In the genomic region with DNA sequence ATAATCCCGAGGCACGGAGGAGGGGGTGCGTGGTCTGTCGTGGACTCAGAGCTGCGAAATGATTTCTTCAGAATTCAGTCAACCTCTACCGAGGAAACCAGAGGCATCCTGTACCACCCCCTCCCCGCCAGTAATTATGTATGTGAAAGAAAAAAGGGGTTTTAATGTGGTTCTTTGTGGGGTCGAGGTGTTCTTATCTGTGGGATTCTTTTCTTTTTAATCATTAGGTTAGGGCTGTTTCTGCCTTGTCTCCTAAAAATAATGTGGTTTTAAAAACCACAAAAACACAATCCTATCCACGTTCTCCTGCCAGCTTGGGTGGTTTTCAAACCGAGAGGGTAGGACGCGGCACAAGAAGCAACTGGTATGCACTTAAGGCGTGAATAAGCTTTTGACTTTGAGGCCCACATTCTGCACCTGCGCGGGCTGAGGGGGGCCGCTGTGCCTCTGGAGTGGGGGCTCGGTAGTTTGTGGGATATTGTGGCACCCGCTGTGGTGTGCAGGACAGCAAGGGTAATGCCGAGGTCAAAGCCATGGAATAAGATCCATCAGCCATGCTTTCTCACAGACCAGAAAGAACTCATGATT, we compare ENCODE assay signal across 9 cellular contexts. TPM values are rescaled to one million over a fixed set of nuclear protein-coding genes. Genes with fewer than 3 reads are reported as not detected.
DNase-seq lines count a peak whose midpoint lies in the region; ATAC-seq and TF ChIP-seq lines count a peak whose summit lies in the region.
"Had no signal": no experiment of that assay in that cellular context is flagged by ENCODE, and none has a peak within 500 bp of the region (broad histone marks: within the 10 kb centered on the region; RNA-seq: fewer than 3 reads in every experiment).

No MANE protein-coding gene starts in this region.

- no peak overlapping the region for H3K27ac Mint-ChIP-seq in CD8-positive, alpha-beta T cell

- ATAC-seq in CD8-positive, alpha-beta T cell, result peak; percentile 40
- ATAC-seq in GM19351 (IDR thresholded peaks at IDR 0.05; ENCODE audit: unreplicated experiment) (no peak), HG03432 (IDR thresholded peaks at IDR 0.05; ENCODE audit: unreplicated experiment) (no peak)
- ATAC-seq: K562 had no signal

- peak overlapping the region; percentile 74 for H3K9ac ChIP-seq in OCI-LY3 (ENCODE audit: low read length)

- CTCF ChIA-PET in CD8-positive, alpha-beta T cell (lab: Charles Lee), result interaction anchor here (0.8 to 1.1 kb wide), 3 partner anchors 14 to 232 kb away, joined by 3 to 5 read pairs (median 3); no protein-coding TSS in a partner anchor
- CTCF ChIA-PET in HEK293T (lab: Yijun Ruan, JAX), result interaction anchor here (0.5 to 1.0 kb wide), 3 partner anchors 39 to 111 kb away, joined by 3 to 4 read pairs (median 4); no protein-coding TSS in a partner anchor

- POLR2A ChIA-PET in CD8-positive, alpha-beta T cell (lab: Charles Lee), result no interaction called here
- POLR2A ChIA-PET in HEK293T (lab: Yijun Ruan, JAX), result interaction anchor here (0.7 to 2.3 kb wide), 11 partner anchors 11 to 228 kb away, joined by 3 to 31 read pairs (median 5); partner anchors contain the start of genes ALDH3A2 and SLC47A2

- DNase-seq in CD8-positive, alpha-beta T cell, result no peak
- DNase-seq in epithelial cell of proximal tubule (ENCODE audit: low read depth), result no peak
- DNase-seq in posterior vena cava (ENCODE audit: low spot score), result peak; percentile 38
- DNase-seq in HEK293T (ENCODE audit: extremely low spot score), result no peak
- DNase-seq in head of caudate nucleus, result no peak

- H3K27ac ChIP-seq in CD8-positive, alpha-beta T cell (ENCODE audit: low read depth, low read length), result no peak overlapping the region
- H3K27ac ChIP-seq in OCI-LY3 (ENCODE audit: low read length), result peak overlapping the region; percentile 58

- H3K4me2 ChIP-seq in OCI-LY3 (ENCODE audit: low read length), result peak overlapping the region; percentile 73

- H3K9me3 ChIP-seq in CD8-positive, alpha-beta T cell (ENCODE audit: low read length), result no peaks in the 10 kb centered on the region
- H3K9me3 ChIP-seq in OCI-LY3 (ENCODE audit: insufficient read depth, low read length), result no peaks in the 10 kb centered on the region

- H3K4me1 Mint-ChIP-seq in CD8-positive, alpha-beta T cell (ENCODE audit: low read depth), result peaks cover 16% of the 10 kb centered on the region

- no peaks in the 10 kb centered on the region for H3K36me3 Mint-ChIP-seq in CD8-positive, alpha-beta T cell

- no peak overlapping the region for H2AFZ ChIP-seq in OCI-LY3 (ENCODE audit: low read depth, low read length)

- H3K4me1 ChIP-seq in CD8-positive, alpha-beta T cell (ENCODE audit: insufficient read depth, low read length), result peaks cover 4% of the 10 kb centered on the region
- H3K4me1 ChIP-seq in OCI-LY3 (ENCODE audit: low read length), result peaks cover 32% of the 10 kb centered on the region

- H3K9me3 Mint-ChIP-seq in CD8-positive, alpha-beta T cell, result no peaks in the 10 kb centered on the region

- H3K36me3 ChIP-seq in CD8-positive, alpha-beta T cell (ENCODE audit: insufficient read depth, low read length), result no peaks in the 10 kb centered on the region
- H3K36me3 ChIP-seq in OCI-LY3 (replicated peaks; ENCODE audit: low read depth, low read length), result no peaks in the 10 kb centered on the region

- H4K20me1 ChIP-seq in OCI-LY3 (ENCODE audit: insufficient read depth, low read length), result no peaks in the 10 kb centered on the region

- H3K4me3 Mint-ChIP-seq in CD8-positive, alpha-beta T cell, result peak overlapping the region; percentile 79

- H3K27me3 Mint-ChIP-seq in CD8-positive, alpha-beta T cell (ENCODE audit: low read depth), result peaks cover 46% of the 10 kb centered on the region

- TF ChIP-seq CTCF in CD8-positive, alpha-beta T cell (IDR thresholded peaks at IDR 0.05), result no peak
- no peak for TF ChIP-seq CTCF in OCI-LY3 (IDR thresholded peaks at IDR 0.05; ENCODE audit: low read depth, low read length)
- TF ChIP-seq CTCF in epithelial cell of proximal tubule (conservative IDR thresholded peaks at IDR 0.05; ENCODE audit: low read depth, low read length), result no peak

- peaks cover 44% of the 10 kb centered on the region for H3K79me2 ChIP-seq in OCI-LY3 (ENCODE audit: low read length)

- peak overlapping the region; percentile 41 for H3K4me3 ChIP-seq in CD8-positive, alpha-beta T cell (ENCODE audit: low read depth, low read length)
- H3K4me3 ChIP-seq in OCI-LY3 (ENCODE audit: low read length) (peak overlapping the region; percentile 86), epithelial cell of proximal tubule (ENCODE audit: low read depth, low read length) (peak overlapping the region; percentile 54)
- H3K4me3 ChIP-seq: K562 had no signal

- intact Hi-C loops in CD8-positive, alpha-beta T cell (cut with DNase I, micrococcal nuclease), result no loop called here
- intact Hi-C loops in posterior vena cava (cut with DNase I) (no loop called here), head of caudate nucleus (cut with DNase I) (no loop called here)

- no peaks in the 10 kb centered on the region for H3K27me3 ChIP-seq in CD8-positive, alpha-beta T cell (ENCODE audit: insufficient read depth, low read length)
- H3K27me3 ChIP-seq in OCI-LY3 (ENCODE audit: low read depth, low read length), result no peaks in the 10 kb centered on the region

TF ChIP-seq in HEK293T, 16 proteins besides CTCF, POLR2A, EP300 and RAD21:
- no peak for TF ChIP-seq ZNF384 (IDR thresholded peaks at IDR 0.05)
- no peak for TF ChIP-seq FOXK2 (IDR thresholded peaks at IDR 0.05)
- TF ChIP-seq TARDBP (IDR thresholded peaks at IDR 0.05), result no peak
- no peak for TF ChIP-seq ARNT (IDR thresholded peaks at IDR 0.05)
- no peak for TF ChIP-seq SUZ12 (IDR thresholded peaks at IDR 0.05)
- TF ChIP-seq, protein P1, sequence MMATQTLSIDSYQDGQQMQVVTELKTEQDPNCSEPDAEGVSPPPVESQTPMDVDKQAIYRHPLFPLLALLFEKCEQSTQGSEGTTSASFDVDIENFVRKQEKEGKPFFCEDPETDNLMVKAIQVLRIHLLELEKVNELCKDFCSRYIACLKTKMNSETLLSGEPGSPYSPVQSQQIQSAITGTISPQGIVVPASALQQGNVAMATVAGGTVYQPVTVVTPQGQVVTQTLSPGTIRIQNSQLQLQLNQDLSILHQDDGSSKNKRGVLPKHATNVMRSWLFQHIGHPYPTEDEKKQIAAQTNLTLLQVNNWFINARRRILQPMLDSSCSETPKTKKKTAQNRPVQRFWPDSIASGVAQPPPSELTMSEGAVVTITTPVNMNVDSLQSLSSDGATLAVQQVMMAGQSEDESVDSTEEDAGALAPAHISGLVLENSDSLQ (IDR thresholded peaks at IDR 0.05), result no peak
- no peak for TF ChIP-seq CTBP1 (IDR thresholded peaks at IDR 0.05; ENCODE audit: borderline replicate concordance)
- TF ChIP-seq HDGF (IDR thresholded peaks at IDR 0.05; ENCODE audit: borderline replicate concordance), result no peak
- no peak for TF ChIP-seq FOXM1 (IDR thresholded peaks at IDR 0.05; ENCODE audit: borderline replicate concordance)
- no peak for TF ChIP-seq BHLHE40 (IDR thresholded peaks at IDR 0.05; ENCODE audit: borderline replicate concordance)
- no peak for TF ChIP-seq FOXA1 (IDR thresholded peaks at IDR 0.05)
- TF ChIP-seq SP1 (IDR thresholded peaks at IDR 0.05), result no peak
- no peak for TF ChIP-seq L3MBTL2 (conservative IDR thresholded peaks at IDR 0.05)
- TF ChIP-seq ELF4 (IDR thresholded peaks at IDR 0.05), result no peak
- TF ChIP-seq NFRKB (IDR thresholded peaks at IDR 0.05), result no peak
- no peak for TF ChIP-seq LEF1 (IDR thresholded peaks at IDR 0.05; ENCODE audit: borderline replicate concordance)

RNA-seq across cellular contexts. Expression of gene SLC47A1, which starts 1.0 kb away (rescaled TPM):
- total RNA-seq in CD8-positive, alpha-beta T cell, result not detected
- total RNA-seq in epithelial cell of proximal tubule, result 0.52 and 1.7 TPM in 2 replicates
- 1 to 10 TPM; 1.2 to 3.4 TPM for total RNA-seq in posterior vena cava
- total RNA-seq: K562 had no signal
